8 cellular contexts compared by ENCODE assay signal in genomic region chr9:35746583-35746982, GRCh38. TPM values are rescaled to one million over a fixed set of nuclear protein-coding genes. Genes with fewer than 3 reads are reported as not detected.
DNase-seq lines count a peak whose midpoint lies in the region; ATAC-seq lines count a peak whose summit lies in the region.

No MANE protein-coding gene starts in this region.

- POLR2A ChIA-PET in activated CD8-positive, alpha-beta T cell treated with anti-CD3 and anti-CD28 coated beads, Interleukin-2, amount 10 ng/mL, durations not matched to agents 7 days and 5 days (lab: Charles Lee): no interaction called here

- peak overlapping the region; percentile 91 for H3K4me3 Mint-ChIP-seq in T-helper 2 cell treated with Interferon-gamma antibody and Interleukin-4, amounts not matched to agents 5 μg/mL and 100 μg/mL, for 36 hours
- peak overlapping the region; percentile 87 for H3K4me3 Mint-ChIP-seq in activated CD8-positive, alpha-beta T cell treated with anti-CD3 and anti-CD28 coated beads, Interleukin-2, amount 10 ng/mL, durations not matched to agents 7 days and 5 days
- peak overlapping the region; percentile 88 to 95 (median 89) for H3K4me3 Mint-ChIP-seq in immature natural killer cell
- H3K4me3 Mint-ChIP-seq in stimulated activated naive CD8-positive, alpha-beta T cell treated with anti-CD3 and anti-CD28 coated beads, Interleukin-15, amount 100 ng/mL, for 72 hours: peak overlapping the region; percentile 86 to 91

- H3K27ac Mint-ChIP-seq in T-helper 2 cell treated with Interferon-gamma antibody and Interleukin-4, amounts not matched to agents 5 μg/mL and 100 μg/mL, for 36 hours: no peak overlapping the region
- H3K27ac Mint-ChIP-seq in activated CD8-positive, alpha-beta T cell treated with anti-CD3 and anti-CD28 coated beads, Interleukin-2, amount 10 ng/mL, durations not matched to agents 7 days and 5 days: no peak overlapping the region
- H3K27ac Mint-ChIP-seq in immature natural killer cell: peak overlapping the region in 3 of 6 donors; percentile 40 to 90 (median 64)
- no peak overlapping the region for H3K27ac Mint-ChIP-seq in stimulated activated naive CD8-positive, alpha-beta T cell treated with anti-CD3 and anti-CD28 coated beads, Interleukin-15, amount 100 ng/mL, for 72 hours

- no peaks in the 10 kb centered on the region for H3K27me3 Mint-ChIP-seq in T-helper 2 cell treated with Interferon-gamma antibody and Interleukin-4, amounts not matched to agents 5 μg/mL and 100 μg/mL, for 36 hours (ENCODE audit: low read depth)
- H3K27me3 Mint-ChIP-seq in activated CD8-positive, alpha-beta T cell treated with anti-CD3 and anti-CD28 coated beads, Interleukin-2, amount 10 ng/mL, durations not matched to agents 7 days and 5 days (ENCODE audit: low read depth): no peaks in the 10 kb centered on the region
- H3K27me3 Mint-ChIP-seq in immature natural killer cell (ENCODE audit: low read depth in 3 of 3): peaks cover 0 to 8% (median 1%) of the 10 kb centered on the region in 3 donors
- H3K27me3 Mint-ChIP-seq in stimulated activated naive CD8-positive, alpha-beta T cell treated with anti-CD3 and anti-CD28 coated beads, Interleukin-15, amount 100 ng/mL, for 72 hours: no peaks in the 10 kb centered on the region

- DNase-seq in T-helper 2 cell treated with Interferon-gamma antibody and Interleukin-4, amounts not matched to agents 5 μg/mL and 100 μg/mL, for 36 hours (ENCODE audit: low spot score): no peak
- DNase-seq in T-helper 2 cell: no peak
- no peak for DNase-seq in activated CD8-positive, alpha-beta T cell treated with anti-CD3 and anti-CD28 coated beads, Interleukin-2, amount 10 ng/mL, durations not matched to agents 7 days and 5 days
- no peak for DNase-seq in immature natural killer cell
- no peak for DNase-seq in stimulated activated naive CD8-positive, alpha-beta T cell treated with anti-CD3 and anti-CD28 coated beads, Interleukin-15, amount 100 ng/mL, for 72 hours
- DNase-seq in AML-193 (lab: John Stamatoyannopoulos, UW): no peak
- DNase-seq in NCI-H2029 (lab: John Stamatoyannopoulos, UW): no peak
- DNase-seq in DMS79 (lab: John Stamatoyannopoulos, UW): no peak

- ATAC-seq in activated CD8-positive, alpha-beta T cell treated with anti-CD3 and anti-CD28 coated beads, Interleukin-2, amount 10 ng/mL, durations not matched to agents 7 days and 5 days: no peak
- ATAC-seq in stimulated activated naive CD8-positive, alpha-beta T cell treated with anti-CD3 and anti-CD28 coated beads, Interleukin-15, amount 100 ng/mL, for 72 hours: no peak

- CTCF ChIA-PET in activated CD8-positive, alpha-beta T cell treated with anti-CD3 and anti-CD28 coated beads, Interleukin-2, amount 10 ng/mL, durations not matched to agents 7 days and 5 days (lab: Charles Lee): interaction anchor here (1.3 to 8.1 kb wide), 6 partner anchors 9 to 135 kb away, joined by 3 to 118 read pairs (median 16); partner anchors contain the start of genes CCDC107, CREB3, RMRP and TLN1

- H3K36me3 Mint-ChIP-seq in T-helper 2 cell treated with Interferon-gamma antibody and Interleukin-4, amounts not matched to agents 5 μg/mL and 100 μg/mL, for 36 hours (ENCODE audit: low read depth): peaks cover 40% of the 10 kb centered on the region
- peaks cover 39% of the 10 kb centered on the region for H3K36me3 Mint-ChIP-seq in activated CD8-positive, alpha-beta T cell treated with anti-CD3 and anti-CD28 coated beads, Interleukin-2, amount 10 ng/mL, durations not matched to agents 7 days and 5 days (ENCODE audit: low read depth)
- H3K36me3 Mint-ChIP-seq in immature natural killer cell: peaks cover 19 to 40% (median 22%) of the 10 kb centered on the region in 3 donors

- H3K9me3 Mint-ChIP-seq in T-helper 2 cell treated with Interferon-gamma antibody and Interleukin-4, amounts not matched to agents 5 μg/mL and 100 μg/mL, for 36 hours: no peaks in the 10 kb centered on the region
- H3K9me3 Mint-ChIP-seq in activated CD8-positive, alpha-beta T cell treated with anti-CD3 and anti-CD28 coated beads, Interleukin-2, amount 10 ng/mL, durations not matched to agents 7 days and 5 days (ENCODE audit: insufficient read depth): no peaks in the 10 kb centered on the region
- H3K9me3 Mint-ChIP-seq in immature natural killer cell: no peaks in the 10 kb centered on the region
- H3K9me3 Mint-ChIP-seq in stimulated activated naive CD8-positive, alpha-beta T cell treated with anti-CD3 and anti-CD28 coated beads, Interleukin-15, amount 100 ng/mL, for 72 hours: no peaks in the 10 kb centered on the region

- peaks cover 42% of the 10 kb centered on the region for H3K4me1 Mint-ChIP-seq in T-helper 2 cell treated with Interferon-gamma antibody and Interleukin-4, amounts not matched to agents 5 μg/mL and 100 μg/mL, for 36 hours (ENCODE audit: low read depth)
- peaks cover 57% of the 10 kb centered on the region for H3K4me1 Mint-ChIP-seq in activated CD8-positive, alpha-beta T cell treated with anti-CD3 and anti-CD28 coated beads, Interleukin-2, amount 10 ng/mL, durations not matched to agents 7 days and 5 days (ENCODE audit: low read depth)
- H3K4me1 Mint-ChIP-seq in immature natural killer cell: peaks cover 54 to 71% of the 10 kb centered on the region in 2 donors
- H3K4me1 Mint-ChIP-seq in stimulated activated naive CD8-positive, alpha-beta T cell treated with anti-CD3 and anti-CD28 coated beads, Interleukin-15, amount 100 ng/mL, for 72 hours: peaks cover 50% of the 10 kb centered on the region

RNA-seq across cellular contexts. Expression of gene GBA2, which starts 2.4 kb away (rescaled TPM):
- 10 to 100 TPM; 52.6 to 56.4 TPM for total RNA-seq in activated CD8-positive, alpha-beta T cell treated with anti-CD3 and anti-CD28 coated beads, Interleukin-2, amount 10 ng/mL, durations not matched to agents 7 days and 5 days
- polyA plus RNA-seq in immature natural killer cell: 10 to 100 TPM; 20.3 to 43.3 (median 37.4) TPM

RNA-seq across cellular contexts. Expression of gene RGP1, which starts 2.5 kb away (rescaled TPM):
- 10 to 100 TPM; 22.1 to 22.9 TPM for total RNA-seq in activated CD8-positive, alpha-beta T cell treated with anti-CD3 and anti-CD28 coated beads, Interleukin-2, amount 10 ng/mL, durations not matched to agents 7 days and 5 days
- 10 to 100 TPM in 1 of 3 donors, 1 to 10 TPM in 2; 5.4 to 10.6 (median 8.2) TPM for polyA plus RNA-seq in immature natural killer cell

RNA-seq across cellular contexts. Expression of gene MSMP, which starts 7.5 kb away (rescaled TPM):
- under 1 TPM; 0.61 to 0.89 TPM for total RNA-seq in activated CD8-positive, alpha-beta T cell treated with anti-CD3 and anti-CD28 coated beads, Interleukin-2, amount 10 ng/mL, durations not matched to agents 7 days and 5 days
- 1 to 10 TPM in 1 of 3 donors, not detected in 2; 1.3 TPM for polyA plus RNA-seq in immature natural killer cell

RNA-seq across cellular contexts. Expression of gene CREB3, which starts 14.1 kb away (rescaled TPM):
- 10 to 100 TPM; 21.6 to 21.7 TPM for total RNA-seq in activated CD8-positive, alpha-beta T cell treated with anti-CD3 and anti-CD28 coated beads, Interleukin-2, amount 10 ng/mL, durations not matched to agents 7 days and 5 days
- 10 to 100 TPM; 47.8 to 59.3 (median 50.0) TPM for polyA plus RNA-seq in immature natural killer cell

RNA-seq across cellular contexts. Expression of gene TLN1, which starts 14.6 kb away (rescaled TPM):
- total RNA-seq in activated CD8-positive, alpha-beta T cell treated with anti-CD3 and anti-CD28 coated beads, Interleukin-2, amount 10 ng/mL, durations not matched to agents 7 days and 5 days: 100 to 1,000 TPM; 448 to 450 TPM
- polyA plus RNA-seq in immature natural killer cell: 100 to 1,000 TPM in 1 of 3 donors, 10 to 100 TPM in 2; 21.4 to 260 (median 61.5) TPM
